Comparison of ENCODE assay signal across 18 cellular contexts in genomic region chr1:248794663-248795062, GRCh38. TPM values are rescaled to one million over a fixed set of nuclear protein-coding genes. Genes with fewer than 3 reads are reported as not detected.
"Had no signal": no experiment of that assay in that cellular context is flagged by ENCODE, and none has a peak within 500 bp of the region (broad histone marks: within the 10 kb centered on the region; RNA-seq: fewer than 3 reads in every experiment).

No MANE protein-coding gene starts in this region.

RNA-seq across cellular contexts. Expression of gene LYPD8, which starts 39.1 kb away (rescaled TPM):
- total RNA-seq: naive thymus-derived CD8-positive, alpha-beta T cell; natural killer cell treated with Interleukin-12 subunit alpha and Interleukin-12 subunit beta and Interleukin-15 and Interleukin-18, amount 100 ng/mL, for 72 hours; neural crest cell; omental fat pad; progenitor cell of endocrine pancreas; psoas muscle; right atrium auricular region; sciatic nerve; smooth muscle cell; subcutaneous adipose tissue; temporal lobe; thoracic aorta; thyroid gland; tibial nerve; upper lobe of left lung; ureter; vagina had no signal
- polyA plus RNA-seq: naive thymus-derived CD8-positive, alpha-beta T cell; ovary; psoas muscle; smooth muscle cell had no signal
